ENCODE assay signal across 8 cellular contexts in the genomic region with DNA sequence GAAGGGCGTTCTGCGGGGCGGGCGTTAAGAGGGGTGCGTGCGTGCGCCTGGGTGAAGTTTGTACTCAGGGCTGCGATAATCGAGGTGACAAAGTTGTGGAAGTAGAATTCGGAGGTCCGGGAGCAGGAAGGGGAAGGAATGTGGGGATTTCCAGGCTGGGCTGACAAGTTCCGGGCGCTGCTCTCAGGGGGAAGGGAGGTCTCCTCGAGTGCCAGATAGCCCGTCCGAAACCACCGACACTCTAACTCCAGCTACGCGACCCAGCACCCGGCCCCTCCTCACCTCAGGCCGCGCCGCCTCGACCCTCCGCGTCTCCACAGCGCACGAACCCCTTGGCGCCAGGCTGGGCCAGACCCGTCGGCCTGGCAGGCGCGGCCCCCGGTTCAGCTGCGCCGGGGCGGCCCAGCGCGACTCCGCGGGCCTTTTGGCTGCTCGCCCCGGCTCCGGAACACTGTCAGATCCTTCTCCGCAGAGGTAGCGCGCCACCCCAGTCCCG. TPM values are rescaled to one million over a fixed set of nuclear protein-coding genes. Genes with fewer than 3 reads are reported as not detected.
DNase-seq lines count a peak whose midpoint lies in the region; ATAC-seq and TF ChIP-seq lines count a peak whose summit lies in the region.

Gene IL6ST, minus strand, starts transcription at position 462 of the 496 bp plus-strand sequence. CDS start 18,685 bp downstream, outside the sequence.

- H3K4me3 ChIP-seq in lung: peak within 1 kb of the TSS; percentile 82

- DNase-seq in COLO668 (lab: John Stamatoyannopoulos, UW; ENCODE audit: unreplicated experiment): peak; percentile 69
- DNase-seq in T-helper 2 cell: peak in 3 of 5 experiments; percentile 8 to 72 (median 41)
- peak; percentile 41 for DNase-seq in effector CD4-positive, alpha-beta T cell
- DNase-seq in lung (ENCODE audit: low spot score): peak; percentile 74
- DNase-seq in NCI-H146 (lab: John Stamatoyannopoulos, UW): no peak

- TF ChIP-seq CTCF in lung (IDR thresholded peaks at IDR 0.05; ENCODE audit: control extremely low read depth, extremely low read depth): no peak

- 0 to 2% methylated on average over 37 to 48 of the region's 48 CpGs for WGBS in lung, 2 donors

- ATAC-seq in GM19324 (IDR thresholded peaks at IDR 0.05; ENCODE audit: low FRiP score, unreplicated experiment): peak; percentile 45
- peak; percentile 26 for ATAC-seq in HG03378 (IDR thresholded peaks at IDR 0.05; ENCODE audit: unreplicated experiment)
- peak; percentile 45 for ATAC-seq in lung (ENCODE audit: insufficient read depth, low FRiP score)

- no peaks in the 10 kb centered on the region for H3K36me3 ChIP-seq in lung (ENCODE audit: control insufficient read depth in 2 of 2, insufficient read depth in 2 of 2, low read length in 2 of 2)

- H3K27ac ChIP-seq in lung (ENCODE audit: low read depth in 1 of 2, low read length in 1 of 2) (peak within 1 kb of the TSS; percentile 98 to 99), temporal lobe (ENCODE audit: low read depth, low read length) (peak within 1 kb of the TSS; percentile 87)

- H3K9me3 ChIP-seq in lung (ENCODE audit: control insufficient read depth in 2 of 2, insufficient read depth in 1 of 2, low read length in 1 of 2): no peaks in the 10 kb centered on the region

- no peaks in the 10 kb centered on the region for H3K27me3 ChIP-seq in lung (ENCODE audit: control insufficient read depth, insufficient read depth)

- peaks cover 0 to 19% of the 10 kb centered on the region in 2 donors for H3K4me1 ChIP-seq in lung (ENCODE audit: control insufficient read depth in 2 of 2, insufficient read depth in 2 of 2, low read length in 2 of 2)

RNA-seq across cellular contexts. Expression of gene IL6ST, which starts in this region (rescaled TPM):
- total RNA-seq in lung (100 to 1,000 TPM; 319 to 377 TPM), temporal lobe (50.2 TPM)
- polyA plus RNA-seq in lung: 10 to 100 TPM; 47.8 to 73.1 TPM
